23 cellular contexts compared by ENCODE assay signal in genomic region chr5:114790403-114790792, GRCh38.
"Had no signal": no experiment of that assay in that cellular context is flagged by ENCODE, and none has a peak within 500 bp of the region (broad histone marks: within the 10 kb centered on the region; RNA-seq: fewer than 3 reads in every experiment).

No MANE protein-coding gene starts in this region.

- DNase-seq: activated CD4-positive, alpha-beta memory T cell treated with anti-CD3 and anti-CD28 coated beads, Interleukin-2, amount 10 ng/mL, durations not matched to agents 7 days and 5 days; activated CD4-positive, alpha-beta T cell treated with anti-CD3 and anti-CD28 coated beads for 48 hours; activated CD4-positive, CD25-positive, alpha-beta regulatory T cell; activated CD4-positive, CD25-positive, alpha-beta regulatory T cell treated with anti-CD3 and anti-CD28 coated beads, Interleukin-2, amount 50 U/mL, for 72 hours; activated CD8-positive, alpha-beta memory T cell treated with anti-CD3 and anti-CD28 coated beads, Interleukin-2, amount 10 ng/mL, durations not matched to agents 7 days and 5 days; activated CD8-positive, alpha-beta memory T cell treated with anti-CD3 and anti-CD28 coated beads, Interleukin-2, amount 50 U/mL, for 4 hours; activated effector memory CD4-positive, alpha-beta T cell treated with anti-CD3 and anti-CD28 coated beads, Interleukin-2, amount 50 U/mL, for 16 hours; activated naive CD4-positive, alpha-beta T cell treated with anti-CD3 and anti-CD28 coated beads for 36 hours; activated naive CD8-positive, alpha-beta T cell treated with anti-CD3 and anti-CD28 coated beads, Interleukin-2, amount 10 ng/mL, durations not matched to agents 7 days and 5 days; activated T-cell treated with anti-CD3 and anti-CD28 coated beads, Interleukin-2, amount 50 U/mL, for 1 hour; activated T-cell treated with anti-CD3 and anti-CD28 coated beads, Interleukin-2, amount 50 U/mL, for 48 hours; amniotic stem cell; brain microvascular endothelial cell; dorsolateral prefrontal cortex; effector memory CD4-positive, alpha-beta T cell; endodermal cell; foreskin fibroblast had no signal

- H3K4me1 Mint-ChIP-seq: activated CD4-positive, alpha-beta memory T cell treated with anti-CD3 and anti-CD28 coated beads, Interleukin-2, amount 10 ng/mL, durations not matched to agents 7 days and 5 days; activated CD8-positive, alpha-beta memory T cell treated with anti-CD3 and anti-CD28 coated beads, Interleukin-2, amount 10 ng/mL, durations not matched to agents 7 days and 5 days; activated naive CD4-positive, alpha-beta T cell treated with anti-CD3 and anti-CD28 coated beads, Interleukin-2, amount 50 U/mL, for 24 hours; activated naive CD8-positive, alpha-beta T cell treated with anti-CD3 and anti-CD28 coated beads, Interleukin-2, amount 10 ng/mL, durations not matched to agents 7 days and 5 days; central memory CD8-positive, alpha-beta T cell had no signal

- H3K9me3 Mint-ChIP-seq: activated CD4-positive, alpha-beta memory T cell treated with anti-CD3 and anti-CD28 coated beads, Interleukin-2, amount 10 ng/mL, durations not matched to agents 7 days and 5 days; activated naive CD4-positive, alpha-beta T cell treated with anti-CD3 and anti-CD28 coated beads for 36 hours; activated naive CD8-positive, alpha-beta T cell treated with anti-CD3 and anti-CD28 coated beads, Interleukin-2, amount 10 ng/mL, durations not matched to agents 7 days and 5 days; activated T-helper 1 cell treated with anti-CD3 and anti-CD28 coated beads, Interleukin-12 subunit alpha, Interleukin-12 subunit beta, Interleukin-2, Interleukin-4 antibody, amounts not matched to agents 30 ng/mL and 10 ng/mL and 1 ng/mL, durations not matched to agents 14 hours and 24 hours and 36 hours; activated T-helper 2 cell treated with anti-CD3 and anti-CD28 coated beads, Interferon-gamma antibody, Interleukin-2, Interleukin-4, amounts not matched to agents 10 μg/mL and 5 μg/mL and 100 μg/mL, durations not matched to agents 14 hours and 24 hours and 36 hours; central memory CD8-positive, alpha-beta T cell; dendritic cell treated with granulocyte-macrophage colony-stimulating factor and Interleukin-4, amounts not matched to agents 40 ng/mL and 50 ng/mL, for 4 days; endodermal cell had no signal

- H3K36me3 Mint-ChIP-seq: activated CD8-positive, alpha-beta memory T cell treated with anti-CD3 and anti-CD28 coated beads, Interleukin-2, amount 10 ng/mL, durations not matched to agents 7 days and 5 days; activated naive CD4-positive, alpha-beta T cell treated with anti-CD3 and anti-CD28 coated beads, Interleukin-2, amount 50 U/mL, for 24 hours; activated naive CD8-positive, alpha-beta T cell treated with anti-CD3 and anti-CD28 coated beads, Interleukin-2, amount 10 ng/mL, durations not matched to agents 7 days and 5 days had no signal

- H3K27ac ChIP-seq: brain microvascular endothelial cell, coronary artery, dorsolateral prefrontal cortex had no signal

- H3K27ac Mint-ChIP-seq: activated CD4-positive, alpha-beta memory T cell treated with anti-CD3 and anti-CD28 coated beads, Interleukin-2, amount 10 ng/mL, durations not matched to agents 7 days and 5 days; activated CD8-positive, alpha-beta memory T cell treated with anti-CD3 and anti-CD28 coated beads, Interleukin-2, amount 10 ng/mL, durations not matched to agents 7 days and 5 days; activated naive CD4-positive, alpha-beta T cell treated with anti-CD3 and anti-CD28 coated beads for 36 hours; activated naive CD4-positive, alpha-beta T cell treated with anti-CD3 and anti-CD28 coated beads, Interleukin-2, amount 50 U/mL, for 24 hours; activated naive CD8-positive, alpha-beta T cell treated with anti-CD3 and anti-CD28 coated beads, Interleukin-2, amount 10 ng/mL, durations not matched to agents 7 days and 5 days; activated T-helper 1 cell treated with anti-CD3 and anti-CD28 coated beads, Interleukin-12 subunit alpha, Interleukin-12 subunit beta, Interleukin-2, Interleukin-4 antibody, amounts not matched to agents 30 ng/mL and 10 ng/mL and 1 ng/mL, durations not matched to agents 14 hours and 24 hours and 36 hours; activated T-helper 2 cell treated with anti-CD3 and anti-CD28 coated beads, Interferon-gamma antibody, Interleukin-2, Interleukin-4, amounts not matched to agents 10 μg/mL and 5 μg/mL and 100 μg/mL, durations not matched to agents 14 hours and 24 hours and 36 hours; dendritic cell treated with granulocyte-macrophage colony-stimulating factor and Interleukin-4, amounts not matched to agents 40 ng/mL and 50 ng/mL, for 4 days; endodermal cell had no signal

- H3K4me3 Mint-ChIP-seq: activated CD4-positive, alpha-beta memory T cell treated with anti-CD3 and anti-CD28 coated beads, Interleukin-2, amount 10 ng/mL, durations not matched to agents 7 days and 5 days; activated CD8-positive, alpha-beta memory T cell treated with anti-CD3 and anti-CD28 coated beads, Interleukin-2, amount 10 ng/mL, durations not matched to agents 7 days and 5 days; activated naive CD4-positive, alpha-beta T cell treated with anti-CD3 and anti-CD28 coated beads for 36 hours; activated naive CD4-positive, alpha-beta T cell treated with anti-CD3 and anti-CD28 coated beads, Interleukin-2, amount 50 U/mL, for 24 hours; activated naive CD8-positive, alpha-beta T cell treated with anti-CD3 and anti-CD28 coated beads, Interleukin-2, amount 10 ng/mL, durations not matched to agents 7 days and 5 days; activated T-helper 1 cell treated with anti-CD3 and anti-CD28 coated beads, Interleukin-12 subunit alpha, Interleukin-12 subunit beta, Interleukin-2, Interleukin-4 antibody, amounts not matched to agents 30 ng/mL and 10 ng/mL and 1 ng/mL, durations not matched to agents 14 hours and 24 hours and 36 hours; central memory CD8-positive, alpha-beta T cell; dendritic cell treated with granulocyte-macrophage colony-stimulating factor and Interleukin-4, amounts not matched to agents 40 ng/mL and 50 ng/mL, for 4 days; endodermal cell had no signal

- H3K36me3 ChIP-seq: brain microvascular endothelial cell had no signal

- H3K4me3 ChIP-seq: coronary artery, dorsolateral prefrontal cortex had no signal

- H3K27me3 Mint-ChIP-seq: activated CD4-positive, alpha-beta memory T cell treated with anti-CD3 and anti-CD28 coated beads, Interleukin-2, amount 10 ng/mL, durations not matched to agents 7 days and 5 days; activated CD8-positive, alpha-beta memory T cell treated with anti-CD3 and anti-CD28 coated beads, Interleukin-2, amount 10 ng/mL, durations not matched to agents 7 days and 5 days; activated naive CD8-positive, alpha-beta T cell treated with anti-CD3 and anti-CD28 coated beads, Interleukin-2, amount 10 ng/mL, durations not matched to agents 7 days and 5 days; central memory CD8-positive, alpha-beta T cell; dendritic cell treated with granulocyte-macrophage colony-stimulating factor and Interleukin-4, amounts not matched to agents 40 ng/mL and 50 ng/mL, for 4 days had no signal

- ATAC-seq: activated CD8-positive, alpha-beta memory T cell treated with anti-CD3 and anti-CD28 coated beads, Interleukin-2, amount 10 ng/mL, durations not matched to agents 7 days and 5 days had no signal

- H3K27me3 ChIP-seq: brain microvascular endothelial cell, dorsolateral prefrontal cortex had no signal
